8 cellular contexts compared by ENCODE assay signal in genomic region chr11:65900125-65900898, GRCh38. TPM values are rescaled to one million over a fixed set of nuclear protein-coding genes. Genes with fewer than 3 reads are reported as not detected.
A peak's percentile ranks its signal among the peaks of the same experiment; 100 is the strongest.
DNase-seq lines count a peak whose midpoint lies in the region; ATAC-seq, FAIRE-seq and TF ChIP-seq lines count a peak whose summit lies in the region.

Gene FOSL1 (minus strand): TSS chr11:65900388. CDS start chr11:65900339, 49 bp downstream.

- H3K79me2 ChIP-seq in GM23338 (replicated peaks; ENCODE audit: insufficient read depth) (no peaks in the 10 kb centered on the region), astrocyte (ENCODE audit: insufficient read depth, low read length) (peaks cover 57% of the 10 kb centered on the region), hepatocyte (no peaks in the 10 kb centered on the region)

- peaks cover 1% of the 10 kb centered on the region; the same call in 1 of the 3 replicates for H3K36me3 Mint-ChIP-seq in GM23338 (ENCODE audit: low read depth)
- H3K36me3 Mint-ChIP-seq in astrocyte (ENCODE audit: low read depth, unreplicated experiment), result peaks cover 4% of the 10 kb centered on the region

- no peak for TF ChIP-seq CTCF in GM23338 (conservative IDR thresholded peaks at IDR 0.05; ENCODE audit: low read depth in 2 of 2)
- no peak for TF ChIP-seq CTCF in astrocyte (IDR thresholded peaks at IDR 0.05; ENCODE audit: insufficient read depth, low read depth, low read length)
- no peak for TF ChIP-seq CTCF in hepatocyte (IDR thresholded peaks at IDR 0.05; ENCODE audit: poor library complexity)
- TF ChIP-seq CTCF in retinal pigment epithelial cell (conservative IDR thresholded peaks at IDR 0.05; ENCODE audit: low read depth, low read length), result no peak

- H2AFZ ChIP-seq in GM23338 (peak within 1 kb of the TSS; percentile 94), astrocyte (ENCODE audit: low read depth, low read length) (peak within 1 kb of the TSS; percentile 34), hepatocyte (peak within 1 kb of the TSS; percentile 63)

- H3K9me2 ChIP-seq in GM23338 (ENCODE audit: insufficient read depth) (no peaks in the 10 kb centered on the region), hepatocyte (replicated peaks; ENCODE audit: insufficient read depth) (no peaks in the 10 kb centered on the region)

- peak within 1 kb of the TSS; percentile 74 for H3K4me3 Mint-ChIP-seq in GM23338
- peak within 1 kb of the TSS; percentile 86 for H3K4me3 Mint-ChIP-seq in astrocyte (ENCODE audit: unreplicated experiment)

- no peak within 1 kb of the TSS for H3K27ac Mint-ChIP-seq in GM23338
- peak within 1 kb of the TSS; percentile 89 for H3K27ac Mint-ChIP-seq in astrocyte (ENCODE audit: unreplicated experiment)

- H3K4me1 Mint-ChIP-seq in GM23338 (peaks cover 7% of the 10 kb centered on the region; the same call in 2 of the 3 replicates), astrocyte (ENCODE audit: low read depth, unreplicated experiment) (peaks cover 34% of the 10 kb centered on the region)

- peaks cover 55% of the 10 kb centered on the region for H3K27me3 Mint-ChIP-seq in GM23338 (ENCODE audit: insufficient read depth, low read depth, poor library complexity)
- H3K27me3 Mint-ChIP-seq in astrocyte (ENCODE audit: low read depth, unreplicated experiment), result no peaks in the 10 kb centered on the region

- H3K36me3 ChIP-seq in GM23338 (ENCODE audit: insufficient read depth) (no peaks in the 10 kb centered on the region), astrocyte (ENCODE audit: insufficient read depth, low read length) (peaks cover 17% of the 10 kb centered on the region), hepatocyte (replicated peaks; ENCODE audit: insufficient read depth, low read depth) (no peaks in the 10 kb centered on the region)

- H4K20me1 ChIP-seq in GM23338 (replicated peaks; ENCODE audit: insufficient read depth), result no peaks in the 10 kb centered on the region
- H4K20me1 ChIP-seq in astrocyte (ENCODE audit: insufficient read depth, low read length), result peaks cover 42% of the 10 kb centered on the region
- H4K20me1 ChIP-seq in hepatocyte (ENCODE audit: insufficient read depth, poor library complexity, severe bottlenecking), result no peaks in the 10 kb centered on the region

- 3% methylated on average over 61 of the region's 80 CpGs for WGBS in hepatocyte (ENCODE audit: low lambda C conversion rate, missing lambda C conversion rate)

- H3K9me3 Mint-ChIP-seq in GM23338 (peaks cover 2% of the 10 kb centered on the region; the same call in 1 of the 3 replicates), astrocyte (ENCODE audit: unreplicated experiment) (no peaks in the 10 kb centered on the region)

- H3K4me3 ChIP-seq in GM23338 (peak within 1 kb of the TSS; percentile 74), astrocyte (ENCODE audit: insufficient read depth, low read depth, low read length) (peak within 1 kb of the TSS; percentile 94), hepatocyte (peak within 1 kb of the TSS; percentile 53), retinal pigment epithelial cell (ENCODE audit: low read length) (peak within 1 kb of the TSS; percentile 88)

- peaks cover 8% of the 10 kb centered on the region for H3K4me1 ChIP-seq in GM23338 (ENCODE audit: insufficient read depth)
- peaks cover 52% of the 10 kb centered on the region for H3K4me1 ChIP-seq in astrocyte (ENCODE audit: insufficient read depth, low read length)
- H3K4me1 ChIP-seq in hepatocyte (ENCODE audit: insufficient read depth), result peaks cover 15% of the 10 kb centered on the region

- H3K9me3 ChIP-seq in astrocyte (ENCODE audit: insufficient read depth, low read depth, low read length) (no peaks in the 10 kb centered on the region), hepatocyte (ENCODE audit: low read depth) (no peaks in the 10 kb centered on the region)

- H3K4me2 ChIP-seq in GM23338 (peak within 1 kb of the TSS; percentile 85), astrocyte (ENCODE audit: low read length) (peak within 1 kb of the TSS; percentile 89), hepatocyte (peak within 1 kb of the TSS; percentile 93)

- DNase-seq in GM23338 (ENCODE audit: low spot score) (peak; percentile 98), LoVo (ENCODE audit: low spot score) (peak; percentile 98), T-helper 9 cell (peak; percentile 93), astrocyte (ENCODE audit: low read depth) (peak; percentile 92), hepatocyte (ENCODE audit: low spot score) (peak; percentile 95), retinal pigment epithelial cell (ENCODE audit: low read depth) (peak; percentile 85), SHP77 (lab: John Stamatoyannopoulos, UW) (no peak)

- H3K27me3 ChIP-seq in GM23338 (ENCODE audit: insufficient read depth) (peaks cover 59% of the 10 kb centered on the region), astrocyte (ENCODE audit: insufficient read depth, low read length) (no peaks in the 10 kb centered on the region), hepatocyte (peaks cover 25% of the 10 kb centered on the region)

- H3K27ac ChIP-seq in GM23338 (ENCODE audit: low read depth) (no peak within 1 kb of the TSS), astrocyte (ENCODE audit: low read depth, low read length) (peak within 1 kb of the TSS; percentile 95), hepatocyte (peak within 1 kb of the TSS; percentile 71)

- ATAC-seq in GM23338, result peak; percentile 89

- FAIRE-seq in G401.6 (lab: Jason Lieb, UNC) (peak; percentile 92), astrocyte (lab: Jason Lieb, UNC) (no peak)

- H3K9ac ChIP-seq in astrocyte (ENCODE audit: low read length), result peak within 1 kb of the TSS; percentile 99

- H3F3A ChIP-seq in GM23338 (replicated peaks; ENCODE audit: low read depth), result peaks cover 16% of the 10 kb centered on the region

TF ChIP-seq in GM23338, 12 proteins besides CTCF, POLR2A, EP300 and RAD21 (continues in another document):
- no peak for TF ChIP-seq NANOG (IDR thresholded peaks at IDR 0.05; ENCODE audit: borderline replicate concordance)
- no peak for TF ChIP-seq JUNB (IDR thresholded peaks at IDR 0.05; ENCODE audit: unreplicated experiment)
- TF ChIP-seq ETS1 (IDR thresholded peaks at IDR 0.05), result no peak
- no peak for TF ChIP-seq REST (IDR thresholded peaks at IDR 0.05; ENCODE audit: unreplicated experiment)
- TF ChIP-seq EZH2phosphoT487 (IDR thresholded peaks at IDR 0.05; ENCODE audit: unreplicated experiment), result no peak
- TF ChIP-seq ZNF331 (CRISPR knock-in tag; IDR thresholded peaks at IDR 0.05; ENCODE audit: low read depth), result no peak
- no peak for TF ChIP-seq STAT1 (IDR thresholded peaks at IDR 0.05; ENCODE audit: unreplicated experiment)

RNA-seq across cellular contexts. Expression of gene FOSL1, which starts in this region (rescaled TPM):
- total RNA-seq in GM23338 (2014; rRNA removed; shearing (Covaris generic)), result 10.1 and 14.6 TPM in 2 replicates
- polyA plus RNA-seq in GM23338 (2016; fragmentation: Nextera tagmentation; extraction: Ambion mirVana) (17.1 and 20.1 TPM in 2 replicates), hepatocyte (16.5 and 20.1 TPM in 2 replicates)
- total RNA-seq in astrocyte (24.5 and 37.9 TPM in 2 replicates), hepatocyte (4.5 and 4.7 TPM in 2 replicates)

Comparison
In these comparisons a context has a peak if more than half of its experiments do, and no peak if none do; other contexts are left out.
1. DNase-seq: peak in GM23338 (single experiment), LoVo (single experiment), T-helper 9 cell (single experiment), astrocyte (single experiment), hepatocyte (single experiment) and retinal pigment epithelial cell (single experiment); none in SHP77 (0 of 2).
2. H2AFZ ChIP-seq: peak in every context shown above with its lines; median percentile 94 in GM23338; 63 in hepatocyte; 34 in astrocyte.
3. Peak in every context shown above with its lines, with median percentiles within 50 percentile points of each other: H3K4me2 ChIP-seq and H3K4me3 ChIP-seq.